In the genomic region with DNA sequence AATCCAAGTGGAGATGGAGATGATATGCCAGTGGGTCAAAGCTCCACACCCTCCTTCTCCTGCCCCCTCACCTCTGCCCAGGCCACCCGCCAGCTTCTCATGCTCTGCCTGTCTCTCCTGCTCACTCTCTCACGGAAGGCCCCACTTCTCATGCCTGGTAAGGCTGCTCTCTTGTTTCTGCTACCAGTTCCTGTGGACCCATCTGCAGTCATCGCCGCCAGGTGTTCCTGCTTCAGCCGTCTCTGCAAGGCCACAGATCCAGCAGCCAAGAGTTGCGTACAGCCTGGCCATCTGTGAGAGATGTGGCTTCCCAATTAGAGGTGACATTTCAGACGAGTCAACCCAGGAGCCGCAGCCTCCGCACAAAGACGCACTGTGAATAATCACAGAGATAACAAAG, we compare ENCODE assay signal across 27 cellular contexts.
"Had no signal": no experiment of that assay in that cellular context is flagged by ENCODE, and none has a peak within 500 bp of the region (broad histone marks: within the 10 kb centered on the region; RNA-seq: fewer than 3 reads in every experiment).

No MANE protein-coding gene starts in this region.

- H2AFZ ChIP-seq: neural progenitor cell had no signal

- H3K9me3 ChIP-seq: left lung, lower lobe of right lung, pancreas, prostate gland, spleen, suprapubic skin, thoracic aorta, tibial artery, upper lobe of right lung had no signal

- DNase-seq: hypothalamus; immature natural killer cell; kidney; left colon; left lung; lower lobe of right lung; mammary epithelial cell; mesendoderm; naive B cell; natural killer cell; nephron progenitor cell; pancreas; retina; right cardiac atrium; small intestine; spleen; stimulated activated CD4-positive, alpha-beta T cell treated with anti-CD3 and anti-CD28 coated beads, Interleukin-4, amount 100 ng/mL, for 24 hours; stimulated activated naive CD4-positive, alpha-beta T cell; tibial artery; trophoblast cell had no signal

- H3K4me1 ChIP-seq: left lung, lower lobe of right lung, neural progenitor cell, pancreas, prostate gland, tibial artery had no signal

- H3K27ac ChIP-seq: left lung, lower lobe of right lung, neural progenitor cell, pancreas, prostate gland, spleen, suprapubic skin, thoracic aorta, tibial artery, upper lobe of right lung had no signal

- H3K36me3 ChIP-seq: left lung, lower lobe of right lung, neural progenitor cell, pancreas, prostate gland, spleen, suprapubic skin, thoracic aorta, tibial artery, upper lobe of right lung had no signal

- H3K27me3 ChIP-seq: left lung, neural progenitor cell, pancreas, spleen, suprapubic skin, tibial artery, upper lobe of right lung had no signal

- H3K4me2 ChIP-seq: neural progenitor cell had no signal

- H3K4me3 ChIP-seq: left lung, lower lobe of right lung, neural progenitor cell, pancreas, prostate gland, spleen, suprapubic skin, thoracic aorta, tibial artery, upper lobe of right lung had no signal

- H3K9ac ChIP-seq: neural progenitor cell had no signal

- ATAC-seq: left colon; left lung; natural killer cell; pancreas; right cardiac atrium; sciatic nerve; stimulated activated effector memory CD8-positive, alpha-beta T cell treated with anti-CD3 and anti-CD28 coated beads, Interleukin-12 subunit alpha, Interleukin-12 subunit beta, amount 100 ng/mL, for 72 hours had no signal
